31 cellular contexts compared by ENCODE assay signal in the genomic region with DNA sequence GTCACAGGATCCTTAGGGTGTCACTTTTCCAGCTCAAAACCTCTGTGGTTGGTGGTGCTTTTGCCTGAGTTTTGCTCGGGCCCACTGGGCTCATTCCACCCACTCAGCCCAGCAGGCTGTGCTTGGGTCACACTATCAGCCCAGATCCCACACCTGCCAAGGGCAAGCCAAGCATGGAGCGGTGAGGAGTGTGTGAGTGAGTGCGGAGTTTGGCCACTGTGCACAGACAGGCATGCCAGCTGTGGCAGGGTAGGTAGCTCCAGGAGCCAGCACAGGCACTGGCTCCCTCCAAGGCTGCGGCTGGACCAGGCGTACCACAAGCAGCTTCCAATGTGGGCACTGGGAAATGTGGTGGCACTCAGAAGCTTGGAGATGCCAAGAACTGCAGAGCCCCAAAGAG. TPM values are rescaled to one million over a fixed set of nuclear protein-coding genes. Genes with fewer than 3 reads are reported as not detected.
"Had no signal": no experiment of that assay in that cellular context is flagged by ENCODE, and none has a peak within 500 bp of the region (broad histone marks: within the 10 kb centered on the region; RNA-seq: fewer than 3 reads in every experiment).

No MANE protein-coding gene starts in this region.

- H3K36me3 ChIP-seq: esophagus squamous epithelium, gastrocnemius medialis, heart right ventricle, left ventricle myocardium inferior, lower lobe of right lung had no signal

- H3K27me3 ChIP-seq: esophagus squamous epithelium, gastrocnemius medialis, heart right ventricle had no signal

- H3K9me3 ChIP-seq: gastrocnemius medialis had no signal

- H3K4me1 ChIP-seq: esophagus squamous epithelium, heart right ventricle, left ventricle myocardium inferior, lower lobe of right lung had no signal

- DNase-seq: dermis blood vessel endothelial cell; dorsolateral prefrontal cortex; effector CD4-positive, alpha-beta T cell; effector memory CD4-positive, alpha-beta T cell; esophagus squamous epithelium; foreskin fibroblast; foreskin melanocyte; gastrocnemius medialis; glutamatergic neuron; head of caudate nucleus; heart right ventricle; hippocampal formation; left cardiac atrium; left ventricle myocardium inferior; lower lobe of right lung; mesenchymal stem cell; mucosa of descending colon had no signal

- H3K27ac ChIP-seq: coronary artery, dorsolateral prefrontal cortex, esophagus squamous epithelium, gastrocnemius medialis, heart right ventricle, left ventricle myocardium inferior, lower lobe of right lung had no signal

- H3K4me3 ChIP-seq: coronary artery, dorsolateral prefrontal cortex, esophagus squamous epithelium, gastrocnemius medialis, heart right ventricle, left ventricle myocardium inferior, lower lobe of right lung, mucosa of descending colon had no signal

- FAIRE-seq: colon, endothelial cell of umbilical vein, islet of Langerhans, keratinocyte had no signal

- ATAC-seq: gastrocnemius medialis, left cardiac atrium, lower lobe of right lung, mucosa of descending colon had no signal

RNA-seq across cellular contexts. Expression of gene TECTB, which starts 43.9 kb away (rescaled TPM):
- total RNA-seq: cerebellum, dermis blood vessel endothelial cell, endothelial cell of umbilical vein, epithelial cell of proximal tubule, esophagus squamous epithelium, gastrocnemius medialis, glomerular endothelial cell, heart right ventricle, kidney epithelial cell, left cardiac atrium, left ventricle myocardium inferior, lower leg skin, lower lobe of right lung, lung microvascular endothelial cell, mesenteric fat pad, mesothelial cell of epicardium, mucosa of descending colon had no signal
- polyA plus RNA-seq: endothelial cell of umbilical vein, esophagus, heart right ventricle, keratinocyte had no signal
